1 cellular context compared by ENCODE assay signal in the genomic region with DNA sequence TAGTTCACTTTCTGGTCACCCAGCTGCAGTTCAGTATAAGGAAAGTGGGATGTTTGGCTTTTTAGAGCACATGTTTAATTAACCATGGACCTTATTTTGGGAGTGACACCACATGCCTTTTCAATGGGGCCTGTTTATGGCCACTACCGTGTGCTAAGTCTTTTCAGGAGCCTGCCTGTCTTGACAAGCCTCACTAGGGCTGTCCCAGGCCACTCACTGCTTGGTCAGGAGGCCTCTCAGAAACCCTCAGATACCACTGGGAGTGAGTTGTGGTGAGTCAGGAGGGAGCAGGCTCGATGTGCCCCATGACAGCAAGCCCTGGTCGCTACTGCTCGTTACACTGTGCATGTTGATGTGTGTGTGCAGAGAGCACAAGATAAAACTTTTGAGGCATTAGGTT.
TF ChIP-seq lines count a peak whose summit lies in the region.

No MANE protein-coding gene starts in this region.

TF ChIP-seq in GM12878, 131 proteins besides CTCF, POLR2A, EP300 and RAD21:
- TF ChIP-seq, protein P1, sequence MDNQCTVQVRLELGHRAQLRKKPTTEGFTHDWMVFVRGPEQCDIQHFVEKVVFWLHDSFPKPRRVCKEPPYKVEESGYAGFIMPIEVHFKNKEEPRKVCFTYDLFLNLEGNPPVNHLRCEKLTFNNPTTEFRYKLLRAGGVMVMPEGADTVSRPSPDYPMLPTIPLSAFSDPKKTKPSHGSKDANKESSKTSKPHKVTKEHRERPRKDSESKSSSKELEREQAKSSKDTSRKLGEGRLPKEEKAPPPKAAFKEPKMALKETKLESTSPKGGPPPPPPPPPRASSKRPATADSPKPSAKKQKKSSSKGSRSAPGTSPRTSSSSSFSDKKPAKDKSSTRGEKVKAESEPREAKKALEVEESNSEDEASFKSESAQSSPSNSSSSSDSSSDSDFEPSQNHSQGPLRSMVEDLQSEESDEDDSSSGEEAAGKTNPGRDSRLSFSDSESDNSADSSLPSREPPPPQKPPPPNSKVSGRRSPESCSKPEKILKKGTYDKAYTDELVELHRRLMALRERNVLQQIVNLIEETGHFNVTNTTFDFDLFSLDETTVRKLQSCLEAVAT (IDR thresholded peaks at IDR 0.05) = 0 out of 2 replicates have a peak, but pooled peaks have one; percentile 21
- TF ChIP-seq IKZF1 (conservative IDR thresholded peaks at IDR 0.05) = 0 out of 2 replicates have a peak, but pooled peaks have one; percentile 28
- 0 out of 2 replicates have a peak, but pooled peaks have one; percentile 7 for TF ChIP-seq RUNX3 (IDR thresholded peaks at IDR 0.05; ENCODE audit: low read length)
- TF ChIP-seq, protein P2, sequence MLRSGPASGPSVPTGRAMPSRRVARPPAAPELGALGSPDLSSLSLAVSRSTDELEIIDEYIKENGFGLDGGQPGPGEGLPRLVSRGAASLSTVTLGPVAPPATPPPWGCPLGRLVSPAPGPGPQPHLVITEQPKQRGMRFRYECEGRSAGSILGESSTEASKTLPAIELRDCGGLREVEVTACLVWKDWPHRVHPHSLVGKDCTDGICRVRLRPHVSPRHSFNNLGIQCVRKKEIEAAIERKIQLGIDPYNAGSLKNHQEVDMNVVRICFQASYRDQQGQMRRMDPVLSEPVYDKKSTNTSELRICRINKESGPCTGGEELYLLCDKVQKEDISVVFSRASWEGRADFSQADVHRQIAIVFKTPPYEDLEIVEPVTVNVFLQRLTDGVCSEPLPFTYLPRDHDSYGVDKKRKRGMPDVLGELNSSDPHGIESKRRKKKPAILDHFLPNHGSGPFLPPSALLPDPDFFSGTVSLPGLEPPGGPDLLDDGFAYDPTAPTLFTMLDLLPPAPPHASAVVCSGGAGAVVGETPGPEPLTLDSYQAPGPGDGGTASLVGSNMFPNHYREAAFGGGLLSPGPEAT (IDR thresholded peaks at IDR 0.05; ENCODE audit: low read depth) = 0 out of 2 replicates have a peak, but pooled peaks have one; percentile 28
- peak; percentile 37; the same call in 1 of the 2 replicates for TF ChIP-seq MTA2 (IDR thresholded peaks at IDR 0.05; ENCODE audit: low read depth)
- TF ChIP-seq SUPT20H (IDR thresholded peaks at IDR 0.05; ENCODE audit: borderline replicate concordance, control insufficient read depth, low read depth, low read length) = no peak
- peak in 1 of 2 experiments; percentile 25; a peak in 1 of 4 replicates for TF ChIP-seq IKZF2 (IDR thresholded peaks at IDR 0.05)
- TF ChIP-seq SMAD5 (IDR thresholded peaks at IDR 0.05; ENCODE audit: low read depth) = no peak
- TF ChIP-seq CHD4 (IDR thresholded peaks at IDR 0.05) = no peak
- TF ChIP-seq SMC3 (IDR thresholded peaks at IDR 0.05; ENCODE audit: borderline replicate concordance, low read length) = no peak
